11 cellular contexts compared by ENCODE assay signal in genomic region chr12:111027431-111027830, GRCh38. TPM values are rescaled to one million over a fixed set of nuclear protein-coding genes. Genes with fewer than 3 reads are reported as not detected.
"Had no signal": no experiment of that assay in that cellular context is flagged by ENCODE, and none has a peak within 500 bp of the region (broad histone marks: within the 10 kb centered on the region; RNA-seq: fewer than 3 reads in every experiment).

No MANE protein-coding gene starts in this region.

- H3K36me3 ChIP-seq: HAP-1 had no signal

- H3K9me3 ChIP-seq: HAP-1 had no signal

- ATAC-seq: GM23338, HCT116 had no signal

- DNase-seq: GM23248, GOT3, H7, H9, HCEC 1CT, HFFc6 had no signal

- H3K4me2 ChIP-seq: GM23338 had no signal

- H3K4me3 Mint-ChIP-seq: GM23338, H9, HFFc6 had no signal

- H3K4me3 ChIP-seq: GM23248, GM23338, HAP-1 had no signal

- H3K27ac Mint-ChIP-seq: GM23338, H9, HFFc6 had no signal

- H3K27ac ChIP-seq: GM23248 had no signal

- H2AFZ ChIP-seq: GM23248, GM23338 had no signal

- FAIRE-seq: H1, H54 had no signal

- H3K9me3 Mint-ChIP-seq: GM23338, H9, HFFc6 had no signal

- H3K9ac ChIP-seq: GM23248 had no signal

RNA-seq across cellular contexts. Expression of gene CUX2, which starts 6.5 kb away (rescaled TPM):
- total RNA-seq: GM23248, HFFc6 had no signal
- polyA plus RNA-seq: GM23248 had no signal
